ENCODE assay signal across 22 cellular contexts in the genomic region with DNA sequence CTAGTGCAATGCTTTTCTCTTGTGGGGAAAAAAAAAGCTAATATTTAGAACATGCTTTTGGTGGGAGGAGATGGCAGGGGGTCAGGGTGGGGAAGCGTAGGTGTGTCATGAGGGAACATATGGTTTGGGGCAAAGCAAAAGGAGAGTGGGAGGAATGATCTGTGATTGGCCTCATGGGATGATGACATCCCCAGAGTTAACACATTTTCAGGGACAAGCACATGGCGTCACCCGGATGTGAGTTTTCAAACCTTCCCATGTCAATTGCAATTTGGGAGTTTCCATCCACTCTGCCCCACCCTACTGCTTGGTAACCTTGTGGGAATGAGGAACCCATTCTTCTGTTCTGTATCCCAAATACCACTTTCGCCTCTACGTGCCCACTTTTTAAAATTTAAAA.
"Had no signal": no experiment of that assay in that cellular context is flagged by ENCODE, and none has a peak within 500 bp of the region (broad histone marks: within the 10 kb centered on the region; RNA-seq: fewer than 3 reads in every experiment).

No MANE protein-coding gene starts in this region.

- DNase-seq: activated CD4-positive, alpha-beta T cell treated with anti-CD3 and anti-CD28 coated beads for 4 hours; activated CD8-positive, alpha-beta memory T cell treated with anti-CD3 and anti-CD28 coated beads, Interleukin-2, amount 50 U/mL, for 4 hours; activated CD8-positive, alpha-beta T cell treated with anti-CD3 and anti-CD28 coated beads for 36 hours; activated gamma-delta T cell treated with Interleukin-2 at 50 U/mL for 16 hours; activated naive CD4-positive, alpha-beta T cell treated with anti-CD3 and anti-CD28 coated beads, Interleukin-2, amount 10 ng/mL, durations not matched to agents 7 days and 5 days; activated naive CD8-positive, alpha-beta T cell treated with anti-CD3 and anti-CD28 coated beads for 36 hours; activated T-cell treated with anti-CD3 and anti-CD28 coated beads, Interleukin-2, amount 50 U/mL, for 72 hours; brain microvascular endothelial cell; Karpas-422; MM.1S; NCI-H1105 treated with DMSO at 0.1 percent for 48 hours; NCI-H1436 treated with DMSO at 0.1 percent for 48 hours; NCI-H187; NCI-H2081; NCI-H446; NCI-H524; Peyer's patch; Right ventricle myocardium superior had no signal

- H3K27me3 ChIP-seq: brain microvascular endothelial cell, Peyer's patch, SJSA1 had no signal

- ATAC-seq: activated CD8-positive, alpha-beta T cell treated with anti-CD3 and anti-CD28 coated beads for 36 hours; activated T-cell treated with anti-CD3 and anti-CD28 coated beads, Interleukin-2, amount 50 U/mL, for 72 hours; SK-N-SH treated with all-trans-retinoic acid at 6 μM for 48 hours had no signal

- H3K36me3 ChIP-seq: brain microvascular endothelial cell, Peyer's patch, SJSA1 had no signal

- H3K9me3 ChIP-seq: Peyer's patch, SJSA1 had no signal

- H3K27ac ChIP-seq: brain microvascular endothelial cell, Peyer's patch, RWPE1, SJSA1, VCaP had no signal

- H3K4me3 ChIP-seq: Peyer's patch, SJSA1 had no signal

- H3K4me1 ChIP-seq: Peyer's patch, SJSA1 had no signal
